ENCODE assay signal across 23 cellular contexts in genomic region chr5:2897276-2897990, GRCh38.
"Had no signal": no experiment of that assay in that cellular context is flagged by ENCODE, and none has a peak within 500 bp of the region (broad histone marks: within the 10 kb centered on the region; RNA-seq: fewer than 3 reads in every experiment).

No MANE protein-coding gene starts in this region.

- ATAC-seq: activated CD8-positive, alpha-beta memory T cell treated with anti-CD3 and anti-CD28 coated beads, Interleukin-2, amount 10 ng/mL, durations not matched to agents 7 days and 5 days; activated CD8-positive, alpha-beta T cell treated with anti-CD3 and anti-CD28 coated beads for 36 hours; activated naive CD4-positive, alpha-beta T cell treated with anti-CD3 and anti-CD28 coated beads, Interleukin-2, amount 50 U/mL, for 72 hours; gastroesophageal sphincter; right cardiac atrium; T-cell had no signal

- H3K27ac ChIP-seq: breast epithelium, gastroesophageal sphincter, heart left ventricle, left ventricle myocardium inferior, parathyroid adenoma, upper lobe of left lung had no signal

- H3K36me3 ChIP-seq: breast epithelium, gastroesophageal sphincter, heart left ventricle, left ventricle myocardium inferior, upper lobe of left lung had no signal

- H3K9me3 ChIP-seq: upper lobe of left lung had no signal

- H3K79me2 ChIP-seq: parathyroid adenoma had no signal

- H2AFZ ChIP-seq: parathyroid adenoma had no signal

- H3K27me3 ChIP-seq: breast epithelium, gastroesophageal sphincter, upper lobe of left lung had no signal

- H3K4me3 ChIP-seq: breast epithelium, gastroesophageal sphincter, heart left ventricle, left ventricle myocardium inferior, upper lobe of left lung had no signal

- H3K4me1 ChIP-seq: breast epithelium, gastroesophageal sphincter, heart left ventricle, left ventricle myocardium inferior, parathyroid adenoma, upper lobe of left lung had no signal

- DNase-seq: activated B cell treated with CpG ODN at 0.5 μM for 24 hours; activated CD4-positive, alpha-beta T cell treated with anti-CD3 and anti-CD28 coated beads, Interleukin-2, amount 50 U/mL, for 1 hour; activated CD8-positive, alpha-beta memory T cell treated with anti-CD3 and anti-CD28 coated beads, Interleukin-2, amount 10 ng/mL, durations not matched to agents 7 days and 5 days; activated CD8-positive, alpha-beta T cell treated with anti-CD3 and anti-CD28 coated beads for 36 hours; activated naive CD4-positive, alpha-beta T cell; activated T-cell treated with anti-CD3 and anti-CD28 coated beads, Interleukin-2, amount 50 U/mL, for 48 hours; effector memory CD4-positive, alpha-beta T cell; erythroblast; heart left ventricle; hypothalamus; immature natural killer cell; left ventricle myocardium inferior; naive B cell; nephron progenitor cell; right cardiac atrium; stimulated activated CD4-positive, alpha-beta T cell treated with anti-CD3 and anti-CD28 coated beads, Interleukin-2, amount 100 ng/mL, for 48 hours; stimulated activated naive CD4-positive, alpha-beta T cell treated with Interleukin-2 at 50 U/mL for 16 hours; T-cell had no signal
